Comparison of ENCODE assay signal across 18 cellular contexts in genomic region chr19:43762814-43763213, GRCh38. TPM values are rescaled to one million over a fixed set of nuclear protein-coding genes. Genes with fewer than 3 reads are reported as not detected.
A peak's percentile ranks its signal among the peaks of the same experiment; 100 is the strongest.
DNase-seq lines count a peak whose midpoint lies in the region; ATAC-seq and TF ChIP-seq lines count a peak whose summit lies in the region.
"Had no signal": no experiment of that assay in that cellular context is flagged by ENCODE, and none has a peak within 500 bp of the region (broad histone marks: within the 10 kb centered on the region; RNA-seq: fewer than 3 reads in every experiment).

No MANE protein-coding gene starts in this region.

- H3K4me1 ChIP-seq in CD8-positive, alpha-beta memory T cell (ENCODE audit: insufficient read depth, low read length): peaks cover 34% of the 10 kb centered on the region
- peaks cover 23 to 32% of the 10 kb centered on the region in 2 donors for H3K4me1 ChIP-seq in naive thymus-derived CD4-positive, alpha-beta T cell (ENCODE audit: control insufficient read depth in 2 of 2, insufficient read depth in 2 of 2, low read length in 2 of 2)
- peaks cover 30% of the 10 kb centered on the region for H3K4me1 ChIP-seq in CD8-positive, alpha-beta T cell (ENCODE audit: insufficient read depth, low read length)

- no peak overlapping the region for H3K27ac ChIP-seq in CD8-positive, alpha-beta memory T cell (ENCODE audit: low read depth, low read length)
- no peak overlapping the region for H3K27ac ChIP-seq in naive thymus-derived CD4-positive, alpha-beta T cell (ENCODE audit: low read depth, low read length)
- no peak overlapping the region for H3K27ac ChIP-seq in CD8-positive, alpha-beta T cell (ENCODE audit: low read depth, low read length)
- H3K27ac ChIP-seq: 22Rv1, transverse colon had no signal

- H3K4me3 Mint-ChIP-seq in T-helper 1 cell treated with Interleukin-12 subunit alpha and Interleukin-12 subunit beta and Interleukin-4 antibody, amounts not matched to agents 30 μg/mL and 1 μg/mL, for 36 hours: peak overlapping the region; percentile 32
- peak overlapping the region in 1 of 7 donors; percentile 14 for H3K4me3 Mint-ChIP-seq in CD8-positive, alpha-beta memory T cell
- no peak overlapping the region for H3K4me3 Mint-ChIP-seq in activated CD8-positive, alpha-beta T cell treated with anti-CD3 and anti-CD28 coated beads for 36 hours
- H3K4me3 Mint-ChIP-seq in naive thymus-derived CD4-positive, alpha-beta T cell: peak overlapping the region in 1 of 10 donors; percentile 12
- no peak overlapping the region for H3K4me3 Mint-ChIP-seq in CD8-positive, alpha-beta T cell

- intact Hi-C loops in activated CD8-positive, alpha-beta T cell treated with anti-CD3 and anti-CD28 coated beads for 36 hours (cut with micrococcal nuclease): no loop called here
- intact Hi-C loops in naive thymus-derived CD4-positive, alpha-beta T cell (cut with micrococcal nuclease): no loop called here
- intact Hi-C loops in CD8-positive, alpha-beta T cell (cut with DNase I, micrococcal nuclease): no loop called here

- no peaks in the 10 kb centered on the region for H3K36me3 ChIP-seq in CD8-positive, alpha-beta memory T cell (ENCODE audit: insufficient read depth, low read length)
- peaks cover 0 to 7% (median 0%) of the 10 kb centered on the region in 3 experiments for H3K36me3 ChIP-seq in naive thymus-derived CD4-positive, alpha-beta T cell (ENCODE audit: control insufficient read depth in 2 of 3, insufficient read depth in 3 of 3, low read length in 3 of 3)
- peaks cover 5% of the 10 kb centered on the region for H3K36me3 ChIP-seq in CD8-positive, alpha-beta T cell (ENCODE audit: insufficient read depth, low read length)
- H3K36me3 ChIP-seq: adrenal gland, heart right ventricle, transverse colon had no signal

- H3K36me3 Mint-ChIP-seq in T-helper 1 cell treated with Interleukin-12 subunit alpha and Interleukin-12 subunit beta and Interleukin-4 antibody, amounts not matched to agents 30 μg/mL and 1 μg/mL, for 36 hours (ENCODE audit: low read depth): peaks cover 33% of the 10 kb centered on the region
- H3K36me3 Mint-ChIP-seq in CD8-positive, alpha-beta memory T cell: peaks cover 0 to 5% (median 1%) of the 10 kb centered on the region in 3 donors
- H3K36me3 Mint-ChIP-seq in activated CD8-positive, alpha-beta T cell treated with anti-CD3 and anti-CD28 coated beads for 36 hours (ENCODE audit: low read depth): peaks cover 36% of the 10 kb centered on the region
- peaks cover 0 to 19% (median 0%) of the 10 kb centered on the region in 5 donors for H3K36me3 Mint-ChIP-seq in naive thymus-derived CD4-positive, alpha-beta T cell
- H3K36me3 Mint-ChIP-seq in CD8-positive, alpha-beta T cell: peaks cover 8% of the 10 kb centered on the region

- H3K9me3 ChIP-seq in CD8-positive, alpha-beta memory T cell (ENCODE audit: low read length): no peaks in the 10 kb centered on the region
- no peaks in the 10 kb centered on the region for H3K9me3 ChIP-seq in naive thymus-derived CD4-positive, alpha-beta T cell (ENCODE audit: control insufficient read depth in 2 of 3, low read length in 3 of 3)
- no peaks in the 10 kb centered on the region for H3K9me3 ChIP-seq in CD8-positive, alpha-beta T cell (ENCODE audit: low read length)
- H3K9me3 ChIP-seq: adrenal gland, heart right ventricle, transverse colon had no signal

- no peak overlapping the region for H3K4me3 ChIP-seq in CD8-positive, alpha-beta memory T cell (ENCODE audit: low read length)
- H3K4me3 ChIP-seq in naive thymus-derived CD4-positive, alpha-beta T cell (ENCODE audit: low read length): no peak overlapping the region
- H3K4me3 ChIP-seq in CD8-positive, alpha-beta T cell (ENCODE audit: low read depth, low read length): no peak overlapping the region
- H3K4me3 ChIP-seq: adrenal gland, heart right ventricle, transverse colon had no signal

- H3K4me1 Mint-ChIP-seq in T-helper 1 cell treated with Interleukin-12 subunit alpha and Interleukin-12 subunit beta and Interleukin-4 antibody, amounts not matched to agents 30 μg/mL and 1 μg/mL, for 36 hours (ENCODE audit: low read depth): peaks cover 66% of the 10 kb centered on the region
- peaks cover 35 to 39% (median 36%) of the 10 kb centered on the region in 3 donors for H3K4me1 Mint-ChIP-seq in CD8-positive, alpha-beta memory T cell
- H3K4me1 Mint-ChIP-seq in activated CD8-positive, alpha-beta T cell treated with anti-CD3 and anti-CD28 coated beads for 36 hours (ENCODE audit: low read depth): peaks cover 64% of the 10 kb centered on the region
- peaks cover 32 to 67% (median 40%) of the 10 kb centered on the region in 7 donors for H3K4me1 Mint-ChIP-seq in naive thymus-derived CD4-positive, alpha-beta T cell
- H3K4me1 Mint-ChIP-seq in CD8-positive, alpha-beta T cell (ENCODE audit: low read depth): peaks cover 29% of the 10 kb centered on the region

- DNase-seq in T-helper 1 cell (no peak), anterior cingulate cortex (lab: John Stamatoyannopoulos, UW) (no peak), germinal center (ENCODE audit: low spot score) (no peak)
- no peak for DNase-seq in CD8-positive, alpha-beta memory T cell
- no peak for DNase-seq in activated CD8-positive, alpha-beta T cell treated with anti-CD3 and anti-CD28 coated beads for 36 hours
- DNase-seq in naive thymus-derived CD4-positive, alpha-beta T cell: no peak
- DNase-seq in CD8-positive, alpha-beta T cell: no peak
- DNase-seq: activated CD8-positive, alpha-beta memory T cell treated with anti-CD3 and anti-CD28 coated beads, Interleukin-2, amount 50 U/mL, for 48 hours; central memory CD4-positive, alpha-beta T cell; heart right ventricle; MM.1S; NCI-H187 treated with DMSO at 0.1 percent for 48 hours; transverse colon had no signal

- no peaks in the 10 kb centered on the region for H3K27me3 Mint-ChIP-seq in T-helper 1 cell treated with Interleukin-12 subunit alpha and Interleukin-12 subunit beta and Interleukin-4 antibody, amounts not matched to agents 30 μg/mL and 1 μg/mL, for 36 hours (ENCODE audit: low read depth)
- H3K27me3 Mint-ChIP-seq in CD8-positive, alpha-beta memory T cell: peaks cover 0 to 3% of the 10 kb centered on the region in 2 donors
- no peaks in the 10 kb centered on the region for H3K27me3 Mint-ChIP-seq in activated CD8-positive, alpha-beta T cell treated with anti-CD3 and anti-CD28 coated beads for 36 hours
- H3K27me3 Mint-ChIP-seq in naive thymus-derived CD4-positive, alpha-beta T cell: no peaks in the 10 kb centered on the region
- H3K27me3 Mint-ChIP-seq in CD8-positive, alpha-beta T cell (ENCODE audit: low read depth): no peaks in the 10 kb centered on the region

- no peaks in the 10 kb centered on the region for H3K27me3 ChIP-seq in CD8-positive, alpha-beta memory T cell (ENCODE audit: insufficient read depth, low read length, poor library complexity, severe bottlenecking)
- H3K27me3 ChIP-seq in naive thymus-derived CD4-positive, alpha-beta T cell (ENCODE audit: control insufficient read depth in 2 of 2, insufficient read depth in 2 of 2, low read length in 2 of 2): no peaks in the 10 kb centered on the region
- H3K27me3 ChIP-seq in CD8-positive, alpha-beta T cell (ENCODE audit: insufficient read depth, low read length): no peaks in the 10 kb centered on the region
- H3K27me3 ChIP-seq: adrenal gland, heart right ventricle, transverse colon had no signal

- peak overlapping the region; percentile 83 for H3K27ac Mint-ChIP-seq in T-helper 1 cell treated with Interleukin-12 subunit alpha and Interleukin-12 subunit beta and Interleukin-4 antibody, amounts not matched to agents 30 μg/mL and 1 μg/mL, for 36 hours
- H3K27ac Mint-ChIP-seq in CD8-positive, alpha-beta memory T cell: peak overlapping the region in 6 of 8 donors; percentile 6 to 74 (median 46)
- peak overlapping the region; percentile 76 for H3K27ac Mint-ChIP-seq in activated CD8-positive, alpha-beta T cell treated with anti-CD3 and anti-CD28 coated beads for 36 hours
- peak overlapping the region in 6 of 9 donors; percentile 8 to 94 (median 66) for H3K27ac Mint-ChIP-seq in naive thymus-derived CD4-positive, alpha-beta T cell
- no peak overlapping the region for H3K27ac Mint-ChIP-seq in CD8-positive, alpha-beta T cell

- no peak for ATAC-seq in activated CD8-positive, alpha-beta T cell treated with anti-CD3 and anti-CD28 coated beads for 36 hours
- ATAC-seq in naive thymus-derived CD4-positive, alpha-beta T cell: no peak
- no peak for ATAC-seq in CD8-positive, alpha-beta T cell

- CTCF ChIA-PET in CD8-positive, alpha-beta memory T cell (lab: Charles Lee): interaction anchor here (0.8 to 3.1 kb wide), 5 partner anchors 15 to 94 kb away, joined by 3 to 13 read pairs (median 5); no protein-coding TSS in a partner anchor
- CTCF ChIA-PET in activated CD8-positive, alpha-beta T cell treated with anti-CD3 and anti-CD28 coated beads for 36 hours (lab: Charles Lee): interaction anchor here (1.8 to 3.7 kb wide), 3 partner anchors 16 to 94 kb away, joined by 5 to 22 read pairs (median 7); partner anchors contain the start of gene KCNN4
- CTCF ChIA-PET in naive thymus-derived CD4-positive, alpha-beta T cell (lab: Charles Lee): interaction anchor here (1.2 kb wide), 1 partner anchor 14 kb away, joined by 12 read pairs; no protein-coding TSS in a partner anchor
- CTCF ChIA-PET in CD8-positive, alpha-beta T cell (lab: Charles Lee): interaction anchor here (1.1 to 8.1 kb wide), 6 partner anchors 9 to 208 kb away, joined by 3 to 52 read pairs (median 6); no protein-coding TSS in a partner anchor

- no peak for TF ChIP-seq CTCF in activated CD8-positive, alpha-beta T cell treated with anti-CD3 and anti-CD28 coated beads for 36 hours (IDR thresholded peaks at IDR 0.05)
- no peak for TF ChIP-seq CTCF in CD8-positive, alpha-beta T cell (IDR thresholded peaks at IDR 0.05)

- POLR2A ChIA-PET in CD8-positive, alpha-beta memory T cell (lab: Charles Lee): no interaction called here
- POLR2A ChIA-PET in activated CD8-positive, alpha-beta T cell treated with anti-CD3 and anti-CD28 coated beads for 36 hours (lab: Charles Lee): interaction anchor here (0.7 to 11.4 kb wide), 3 partner anchors 9 to 46 kb away, joined by 3 to 147 read pairs (median 137); partner anchors contain the start of genes KCNN4 and SMG9
- POLR2A ChIA-PET in naive thymus-derived CD4-positive, alpha-beta T cell (lab: Charles Lee): interaction anchor here (5.2 to 11.8 kb wide), 2 partner anchors 8 to 15 kb away, joined by 22 to 100 read pairs; partner anchors contain the start of genes KCNN4 and SMG9
- POLR2A ChIA-PET in CD8-positive, alpha-beta T cell (lab: Charles Lee): interaction anchor here (2.5 kb wide), 1 partner anchor 16 kb away, joined by 7 read pairs; no protein-coding TSS in a partner anchor

- H3K9me3 Mint-ChIP-seq in T-helper 1 cell treated with Interleukin-12 subunit alpha and Interleukin-12 subunit beta and Interleukin-4 antibody, amounts not matched to agents 30 μg/mL and 1 μg/mL, for 36 hours: no peaks in the 10 kb centered on the region
- no peaks in the 10 kb centered on the region for H3K9me3 Mint-ChIP-seq in CD8-positive, alpha-beta memory T cell
- H3K9me3 Mint-ChIP-seq in activated CD8-positive, alpha-beta T cell treated with anti-CD3 and anti-CD28 coated beads for 36 hours: no peaks in the 10 kb centered on the region
- no peaks in the 10 kb centered on the region for H3K9me3 Mint-ChIP-seq in naive thymus-derived CD4-positive, alpha-beta T cell
- H3K9me3 Mint-ChIP-seq in CD8-positive, alpha-beta T cell: no peaks in the 10 kb centered on the region

RNA-seq across cellular contexts. Expression of gene SMG9, which starts 8.1 kb away (rescaled TPM):
- total RNA-seq in CD8-positive, alpha-beta memory T cell: 10 to 100 TPM; 85.8 to 91.3 TPM
- polyA plus RNA-seq in CD8-positive, alpha-beta memory T cell: 11.0 TPM
- 10 to 100 TPM; 48.9 to 53.1 TPM for total RNA-seq in activated CD8-positive, alpha-beta T cell treated with anti-CD3 and anti-CD28 coated beads for 36 hours
- 10 to 100 TPM; 48.5 to 75.9 (median 53.9) TPM for total RNA-seq in naive thymus-derived CD4-positive, alpha-beta T cell
- polyA plus RNA-seq in naive thymus-derived CD4-positive, alpha-beta T cell: 1 to 10 TPM; 7.9 to 9.8 TPM
- total RNA-seq in CD8-positive, alpha-beta T cell: 10 to 100 TPM; 32.2 to 34.3 TPM

RNA-seq across cellular contexts. Expression of gene KCNN4, which starts 18.0 kb away (rescaled TPM):
- total RNA-seq in CD8-positive, alpha-beta memory T cell: 10 to 100 TPM; 93.8 to 97.6 TPM
- 8.3 TPM for polyA plus RNA-seq in CD8-positive, alpha-beta memory T cell
- 10 to 100 TPM; 49.5 to 49.6 TPM for total RNA-seq in activated CD8-positive, alpha-beta T cell treated with anti-CD3 and anti-CD28 coated beads for 36 hours
- total RNA-seq in naive thymus-derived CD4-positive, alpha-beta T cell: 10 to 100 TPM; 12.8 to 53.4 (median 18.8) TPM
- polyA plus RNA-seq in naive thymus-derived CD4-positive, alpha-beta T cell: 10 to 100 TPM in 1 of 2 donors, 1 to 10 TPM in 1; 8.1 to 16.0 TPM
- 10 to 100 TPM; 14.6 to 15.5 TPM for total RNA-seq in CD8-positive, alpha-beta T cell

RNA-seq across cellular contexts. Expression of gene LYPD5, which starts 39.4 kb away (rescaled TPM):
- under 1 TPM; 0.68 to 0.80 TPM for total RNA-seq in CD8-positive, alpha-beta memory T cell
- polyA plus RNA-seq in CD8-positive, alpha-beta memory T cell: not detected
- total RNA-seq in activated CD8-positive, alpha-beta T cell treated with anti-CD3 and anti-CD28 coated beads for 36 hours: under 1 TPM; 0.51 to 0.61 TPM
- under 1 TPM in 4 of 5 experiments, not detected in 1; 0.19 to 0.89 (median 0.61) TPM for total RNA-seq in naive thymus-derived CD4-positive, alpha-beta T cell
- polyA plus RNA-seq in naive thymus-derived CD4-positive, alpha-beta T cell: under 1 TPM; 0.28 to 0.34 TPM
- total RNA-seq in CD8-positive, alpha-beta T cell: not detected

RNA-seq across cellular contexts. Expression of gene IRGC, which starts 46.9 kb away (rescaled TPM):
- not detected for total RNA-seq in CD8-positive, alpha-beta memory T cell
- not detected for polyA plus RNA-seq in CD8-positive, alpha-beta memory T cell
- total RNA-seq in activated CD8-positive, alpha-beta T cell treated with anti-CD3 and anti-CD28 coated beads for 36 hours: not detected
- not detected for total RNA-seq in naive thymus-derived CD4-positive, alpha-beta T cell
- not detected for polyA plus RNA-seq in naive thymus-derived CD4-positive, alpha-beta T cell
- total RNA-seq in CD8-positive, alpha-beta T cell: not detected
- total RNA-seq: adrenal gland, heart right ventricle, lower leg skin, NCI-H460, transverse colon had no signal
- polyA plus RNA-seq: adrenal gland, heart right ventricle had no signal
